Comparison of ENCODE assay signal across 17 cellular contexts in genomic region chr7:118151671-118152070, GRCh38. TPM values are rescaled to one million over a fixed set of nuclear protein-coding genes. Genes with fewer than 3 reads are reported as not detected.
DNase-seq lines count a peak whose midpoint lies in the region; ATAC-seq and TF ChIP-seq lines count a peak whose summit lies in the region.
"Had no signal": no experiment of that assay in that cellular context is flagged by ENCODE, and none has a peak within 500 bp of the region (broad histone marks: within the 10 kb centered on the region; RNA-seq: fewer than 3 reads in every experiment).

No MANE protein-coding gene starts in this region.

- H4K20me1 ChIP-seq in Loucy (ENCODE audit: insufficient read depth, low read length, poor library complexity, severe bottlenecking): no peaks in the 10 kb centered on the region

- H3F3A ChIP-seq in Loucy (ENCODE audit: low read depth): no peaks in the 10 kb centered on the region

- H3K9ac ChIP-seq in Loucy (ENCODE audit: low read depth, low read length, poor library complexity, severe bottlenecking) (no peak overlapping the region), iPS-18a (ENCODE audit: low read length) (no peak overlapping the region)

- H2AFZ ChIP-seq in Loucy (ENCODE audit: low read length): no peak overlapping the region

- no peak overlapping the region for H3K4me2 ChIP-seq in Loucy (ENCODE audit: low read depth, low read length, poor library complexity, severe bottlenecking)

- H3K79me2 ChIP-seq in Loucy (ENCODE audit: insufficient read depth, low read length): no peaks in the 10 kb centered on the region

- no peaks in the 10 kb centered on the region for H3K36me3 ChIP-seq in Loucy (ENCODE audit: insufficient read depth, low read length)
- no peaks in the 10 kb centered on the region for H3K36me3 ChIP-seq in iPS-18a (ENCODE audit: control insufficient read depth, low read depth, low read length)
- H3K36me3 ChIP-seq: HAP-1 had no signal

- no peak for ATAC-seq in GM19035 (IDR thresholded peaks at IDR 0.05; ENCODE audit: unreplicated experiment)
- no peak for ATAC-seq in GM18861 (IDR thresholded peaks at IDR 0.05; ENCODE audit: unreplicated experiment)

- peak; percentile 1 for DNase-seq in ELR (ENCODE audit: low read depth)
- no peak for DNase-seq in occipital lobe (lab: John Stamatoyannopoulos, UW)
- no peak for DNase-seq in HK-2 (ENCODE audit: unreplicated experiment)
- DNase-seq: Calu3; CD4-positive, alpha-beta memory T cell; KG1; NCI-H1048; NCI-H146; NCI-H2081; NCI-H774 had no signal

- H3K9me3 ChIP-seq in Loucy (ENCODE audit: insufficient read depth, low read depth, low read length): no peaks in the 10 kb centered on the region
- no peaks in the 10 kb centered on the region for H3K9me3 ChIP-seq in iPS-18a (ENCODE audit: control insufficient read depth, low read depth, low read length)
- H3K9me3 ChIP-seq: HAP-1 had no signal

- H3K4me3 ChIP-seq in Loucy (ENCODE audit: low read length, poor library complexity, severe bottlenecking) (no peak overlapping the region), iPS-18a (ENCODE audit: low read length) (peak overlapping the region; percentile 18)
- H3K4me3 ChIP-seq: GM12878, HAP-1 had no signal

- TF ChIP-seq CTCF in Loucy (conservative IDR thresholded peaks at IDR 0.05; ENCODE audit: low read length): peak; percentile 15; the same call in 1 of the 2 replicates

- H3K4me1 ChIP-seq in Loucy (ENCODE audit: insufficient read depth, low read length, poor library complexity, severe bottlenecking) (no peaks in the 10 kb centered on the region), iPS-18a (ENCODE audit: control insufficient read depth, low read depth, low read length) (peaks cover 18% of the 10 kb centered on the region)
- H3K4me1 ChIP-seq: HAP-1 had no signal

- no peak overlapping the region for H3K27ac ChIP-seq in iPS-18a (ENCODE audit: low read length)
- H3K27ac ChIP-seq: RWPE1 had no signal

- H3K27me3 ChIP-seq in Loucy (ENCODE audit: insufficient read depth, low read length, poor library complexity, severe bottlenecking) (no peaks in the 10 kb centered on the region), iPS-18a (ENCODE audit: control insufficient read depth, insufficient read depth, low read length) (no peaks in the 10 kb centered on the region)

- no peaks in the 10 kb centered on the region for H3K9me2 ChIP-seq in Loucy (replicated peaks; ENCODE audit: low read depth, low read length)

RNA-seq across cellular contexts. Expression of gene LSM8, which starts 32.3 kb away (rescaled TPM):
- total RNA-seq in occipital lobe: 116 TPM
